In the genomic region with DNA sequence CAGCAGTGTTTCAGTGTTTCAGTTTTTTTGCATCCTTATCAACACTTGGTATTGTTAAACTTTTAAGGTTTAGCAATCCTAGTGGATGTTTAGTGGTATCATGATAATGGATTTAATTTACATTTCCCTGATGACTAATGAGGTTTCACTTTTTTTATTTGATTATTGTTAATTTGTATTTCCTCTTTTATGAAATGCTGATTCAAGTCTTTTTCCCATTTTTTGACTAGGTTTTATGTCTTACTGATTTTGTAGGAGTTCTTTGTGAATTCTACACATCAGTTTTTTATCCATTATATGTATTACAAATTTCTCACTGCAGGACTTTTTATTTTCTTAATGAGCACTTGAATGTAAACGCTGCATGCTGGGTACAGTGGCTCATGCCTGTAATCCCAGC, we compare ENCODE assay signal across 17 cellular contexts. TPM values are rescaled to one million over a fixed set of nuclear protein-coding genes. Genes with fewer than 3 reads are reported as not detected.
DNase-seq lines count a peak whose midpoint lies in the region; ATAC-seq and TF ChIP-seq lines count a peak whose summit lies in the region.
"Had no signal": no experiment of that assay in that cellular context is flagged by ENCODE, and none has a peak within 500 bp of the region (broad histone marks: within the 10 kb centered on the region; RNA-seq: fewer than 3 reads in every experiment).

No MANE protein-coding gene starts in this region.

- no peaks in the 10 kb centered on the region for H3K27me3 Mint-ChIP-seq in T-helper 17 cell
- no peaks in the 10 kb centered on the region for H3K27me3 Mint-ChIP-seq in endothelial cell (ENCODE audit: unreplicated experiment)
- H3K27me3 Mint-ChIP-seq: CD4-positive, alpha-beta memory T cell had no signal

- no peaks in the 10 kb centered on the region for H3K9me2 ChIP-seq in MM.1S (replicated peaks; ENCODE audit: insufficient read depth, low read length)

- peak overlapping the region; percentile 41 for H3K4me3 Mint-ChIP-seq in T-helper 17 cell
- H3K4me3 Mint-ChIP-seq in endothelial cell (ENCODE audit: unreplicated experiment) = no peak overlapping the region
- H3K4me3 Mint-ChIP-seq: H9 had no signal

- peaks cover 6% of the 10 kb centered on the region for H3K36me3 Mint-ChIP-seq in T-helper 17 cell (ENCODE audit: low read depth)
- peaks cover 22% of the 10 kb centered on the region for H3K36me3 Mint-ChIP-seq in endothelial cell (ENCODE audit: low read depth, unreplicated experiment)

- TF ChIP-seq CTCF in cardiac muscle cell (IDR thresholded peaks at IDR 0.05; ENCODE audit: low read depth, low read length) = peak; percentile 10
- TF ChIP-seq CTCF in endothelial cell (IDR thresholded peaks at IDR 0.05; ENCODE audit: unreplicated experiment) = peak; percentile 19
- TF ChIP-seq CTCF in prostate gland (IDR thresholded peaks at IDR 0.05) = no peak
- TF ChIP-seq CTCF in MM.1S (IDR thresholded peaks at IDR 0.05; ENCODE audit: low read length) = no peak

- H3K4me1 ChIP-seq in cardiac muscle cell (ENCODE audit: low read depth) (no peaks in the 10 kb centered on the region), prostate gland (replicated peaks) (no peaks in the 10 kb centered on the region), MM.1S (ENCODE audit: low read length) (no peaks in the 10 kb centered on the region)

- H3K27ac Mint-ChIP-seq in T-helper 17 cell (no peak overlapping the region), endothelial cell (ENCODE audit: unreplicated experiment) (no peak overlapping the region)
- H3K27ac Mint-ChIP-seq: H9 had no signal

- H3K9me3 Mint-ChIP-seq in endothelial cell (ENCODE audit: unreplicated experiment) = no peaks in the 10 kb centered on the region

- H3K4me1 Mint-ChIP-seq in T-helper 17 cell (peaks cover 19% of the 10 kb centered on the region), endothelial cell (ENCODE audit: unreplicated experiment) (peaks cover 6% of the 10 kb centered on the region)

- no peak overlapping the region for H3K9ac ChIP-seq in MM.1S (ENCODE audit: low read length)

- TF ChIP-seq POLR2A in prostate gland (IDR thresholded peaks at IDR 0.05) = no peak

- DNase-seq in cardiac muscle cell (ENCODE audit: low read depth in 1 of 2, low spot score in 1 of 2) (no peak), Right ventricle myocardium superior (no peak), T-helper 17 cell (no peak), endothelial cell (ENCODE audit: low spot score) (no peak), prostate gland (ENCODE audit: low spot score) (no peak), NCI-H345 treated with DMSO at 0.1 percent for 48 hours (lab: John Stamatoyannopoulos, UW; ENCODE audit: unreplicated experiment) (no peak), MM.1S (no peak)
- DNase-seq: AML-193; CD4-positive, alpha-beta memory T cell; H9; MV-4-11; NCI-H1417 treated with DMSO at 0.1 percent for 48 hours; NCI-H2029; NCI-H510A treated with DMSO at 0.1 percent for 48 hours; Peyer's patch; SHP77 treated with DMSO at 0.1 percent for 48 hours had no signal

- H3K4me3 ChIP-seq in cardiac muscle cell (no peak overlapping the region), prostate gland (no peak overlapping the region), MM.1S (ENCODE audit: low read length) (no peak overlapping the region)
- H3K4me3 ChIP-seq: Peyer's patch had no signal

- no peaks in the 10 kb centered on the region for H3F3A ChIP-seq in MM.1S (ENCODE audit: insufficient read depth, low read length)

- WGBS in prostate gland = 100% methylated on average over 1 of the region's 1 CpG

- ATAC-seq in Right ventricle myocardium superior (ENCODE audit: poor library complexity) (no peak), T-helper 17 cell (no peak), GM21737 (IDR thresholded peaks at IDR 0.05; ENCODE audit: unreplicated experiment) (no peak)

- no peak overlapping the region for H3K4me2 ChIP-seq in MM.1S (ENCODE audit: low read depth, low read length)

- H3K27ac ChIP-seq in cardiac muscle cell (no peak overlapping the region), prostate gland (no peak overlapping the region), MM.1S (ENCODE audit: low read length) (no peak overlapping the region)
- H3K27ac ChIP-seq: Peyer's patch had no signal

- H3K27me3 ChIP-seq in cardiac muscle cell (no peaks in the 10 kb centered on the region), prostate gland (replicated peaks; ENCODE audit: insufficient read depth) (no peaks in the 10 kb centered on the region), MM.1S (replicated peaks; ENCODE audit: insufficient read depth, low read length) (no peaks in the 10 kb centered on the region)
- H3K27me3 ChIP-seq: Peyer's patch had no signal

- H3K9me3 ChIP-seq in cardiac muscle cell (ENCODE audit: low read depth) = no peaks in the 10 kb centered on the region
- no peaks in the 10 kb centered on the region for H3K9me3 ChIP-seq in T-helper 17 cell (ENCODE audit: control insufficient read depth, low read length, poor library complexity, severe bottlenecking)
- H3K9me3 ChIP-seq in prostate gland = no peaks in the 10 kb centered on the region
- H3K9me3 ChIP-seq in MM.1S (replicated peaks; ENCODE audit: insufficient read depth, low read length) = no peaks in the 10 kb centered on the region
- H3K9me3 ChIP-seq: Peyer's patch had no signal

- H3K79me2 ChIP-seq in MM.1S (ENCODE audit: low read length) = no peaks in the 10 kb centered on the region

- H2AFZ ChIP-seq in MM.1S (ENCODE audit: low read length) = no peak overlapping the region

- H3K36me3 ChIP-seq in cardiac muscle cell = peaks cover 45% of the 10 kb centered on the region
- no peaks in the 10 kb centered on the region for H3K36me3 ChIP-seq in prostate gland
- H3K36me3 ChIP-seq in MM.1S (replicated peaks; ENCODE audit: insufficient read depth, low read length) = no peaks in the 10 kb centered on the region

- intact Hi-C loops in Right ventricle myocardium superior (cut with DNase I) = no loop called here
- intact Hi-C loops in prostate gland (cut with DNase I) = no loop called here

- H4K20me1 ChIP-seq in MM.1S (ENCODE audit: insufficient read depth, low read length) = no peaks in the 10 kb centered on the region

RNA-seq across cellular contexts. Expression of a gene that starts 23.8 kb away (rescaled TPM):
- total RNA-seq in cardiac muscle cell (24.5 and 50.2 TPM in 2 replicates), Right ventricle myocardium superior (26.6 TPM), T-helper 17 cell (10 to 100 TPM; 90.2 to 90.9 TPM), endothelial cell (ENCODE audit: unreplicated experiment) (74.9 TPM), prostate gland (10 to 100 TPM; 39.0 to 71.9 TPM)
- 31.6 and 39.6 TPM in 2 replicates for polyA plus RNA-seq in cardiac muscle cell

Comparison
In these comparisons a context has a peak if more than half of its experiments do, and no peak if none do; other contexts are left out.
1. CTCF ChIP-seq: peak in cardiac muscle cell (single experiment) and endothelial cell (single experiment); none in prostate gland (0 of 4) and MM.1S (single experiment).